Comparison of ENCODE assay signal across 8 cellular contexts in genomic region chr16:23640669-23640958, GRCh38. TPM values are rescaled to one million over a fixed set of nuclear protein-coding genes. Genes with fewer than 3 reads are reported as not detected.
DNase-seq lines count a peak whose midpoint lies in the region; ATAC-seq and TF ChIP-seq lines count a peak whose summit lies in the region.

No MANE protein-coding gene starts in this region.

- no peak for DNase-seq in HFF-Myc (ENCODE audit: extremely low read depth, low read depth)
- DNase-seq in activated naive CD4-positive, alpha-beta T cell treated with anti-CD3 and anti-CD28 coated beads for 36 hours = no peak
- no peak for DNase-seq in NCI-H2196 treated with DMSO at 0.1 percent for 48 hours (lab: John Stamatoyannopoulos, UW; ENCODE audit: unreplicated experiment)
- no peak for DNase-seq in H4 (ENCODE audit: low spot score)
- no peak for DNase-seq in ACHN

- intact Hi-C loops in activated naive CD4-positive, alpha-beta T cell treated with anti-CD3 and anti-CD28 coated beads for 36 hours (cut with micrococcal nuclease) = no loop called here

- H3K9me3 Mint-ChIP-seq in activated naive CD4-positive, alpha-beta T cell treated with anti-CD3 and anti-CD28 coated beads for 36 hours = no peaks in the 10 kb centered on the region
- H3K9me3 Mint-ChIP-seq in stimulated activated memory B cell treated with anti-CD40 and anti-IgM and Interleukin-4, amounts not matched to agents 10 μg/mL and 1 μg/mL and 100 μg/mL, for 72 hours = no peaks in the 10 kb centered on the region

- no peaks in the 10 kb centered on the region for H3K27me3 Mint-ChIP-seq in activated naive CD4-positive, alpha-beta T cell treated with anti-CD3 and anti-CD28 coated beads for 36 hours (ENCODE audit: low read depth)
- no peaks in the 10 kb centered on the region for H3K27me3 Mint-ChIP-seq in stimulated activated memory B cell treated with anti-CD40 and anti-IgM and Interleukin-4, amounts not matched to agents 10 μg/mL and 1 μg/mL and 100 μg/mL, for 72 hours

- H3K36me3 Mint-ChIP-seq in activated naive CD4-positive, alpha-beta T cell treated with anti-CD3 and anti-CD28 coated beads for 36 hours (ENCODE audit: low read depth) = peaks cover 25% of the 10 kb centered on the region
- peaks cover 12% of the 10 kb centered on the region for H3K36me3 Mint-ChIP-seq in stimulated activated memory B cell treated with anti-CD40 and anti-IgM and Interleukin-4, amounts not matched to agents 10 μg/mL and 1 μg/mL and 100 μg/mL, for 72 hours

- TF ChIP-seq CTCF in C4-2B (conservative IDR thresholded peaks at IDR 0.05) = no peak
- no peak for TF ChIP-seq CTCF in HFF-Myc (IDR thresholded peaks at IDR 0.05; ENCODE audit: low read depth, low read length, missing control alignments)

- H3K4me3 Mint-ChIP-seq in activated naive CD4-positive, alpha-beta T cell treated with anti-CD3 and anti-CD28 coated beads for 36 hours = peak overlapping the region; percentile 100
- H3K4me3 Mint-ChIP-seq in stimulated activated memory B cell treated with anti-CD40 and anti-IgM and Interleukin-4, amounts not matched to agents 10 μg/mL and 1 μg/mL and 100 μg/mL, for 72 hours = peak overlapping the region; percentile 95

- peak; percentile 29 for ATAC-seq in stimulated activated memory B cell treated with anti-CD40 and anti-IgM and Interleukin-4, amounts not matched to agents 10 μg/mL and 1 μg/mL and 100 μg/mL, for 72 hours

- CTCF ChIA-PET in activated naive CD4-positive, alpha-beta T cell treated with anti-CD3 and anti-CD28 coated beads for 36 hours (lab: Charles Lee) = no interaction called here

- in situ Hi-C loops in ACHN (cut with HindIII; ENCODE audit: low pct_ligation_motif_present, low pct_unique_long_range_greater_than_20kb, low sequenced_read_pairs) = no loop called here

- H3K27ac Mint-ChIP-seq in activated naive CD4-positive, alpha-beta T cell treated with anti-CD3 and anti-CD28 coated beads for 36 hours = peak overlapping the region; percentile 97
- peak overlapping the region; percentile 97 for H3K27ac Mint-ChIP-seq in stimulated activated memory B cell treated with anti-CD40 and anti-IgM and Interleukin-4, amounts not matched to agents 10 μg/mL and 1 μg/mL and 100 μg/mL, for 72 hours

- peak overlapping the region; percentile 86 for H3K27ac ChIP-seq in C4-2B

- H3K4me3 ChIP-seq in HFF-Myc (replicated peaks; ENCODE audit: low read depth, low read length) (peak overlapping the region; percentile 94), iPS-11a (ENCODE audit: low read depth, low read length) (peak overlapping the region; percentile 99)

- peaks cover 27% of the 10 kb centered on the region for H3K4me1 Mint-ChIP-seq in activated naive CD4-positive, alpha-beta T cell treated with anti-CD3 and anti-CD28 coated beads for 36 hours (ENCODE audit: low read depth)
- H3K4me1 Mint-ChIP-seq in stimulated activated memory B cell treated with anti-CD40 and anti-IgM and Interleukin-4, amounts not matched to agents 10 μg/mL and 1 μg/mL and 100 μg/mL, for 72 hours = peaks cover 37% of the 10 kb centered on the region

RNA-seq across cellular contexts. Expression of gene PALB2, which starts 0.5 kb away (rescaled TPM):
- 10 to 100 TPM; 17.8 to 18.1 TPM for total RNA-seq in activated naive CD4-positive, alpha-beta T cell treated with anti-CD3 and anti-CD28 coated beads for 36 hours
- 10.4 and 10.5 TPM in 2 replicates for total RNA-seq in H4 (2014; rRNA removed; shearing (Covaris generic))

RNA-seq across cellular contexts. Expression of gene DCTN5, which starts 0.7 kb away (rescaled TPM):
- total RNA-seq in activated naive CD4-positive, alpha-beta T cell treated with anti-CD3 and anti-CD28 coated beads for 36 hours = 10 to 100 TPM; 57.5 to 60.7 TPM
- 74.7 and 75.2 TPM in 2 replicates for total RNA-seq in H4 (2014; rRNA removed; shearing (Covaris generic))

RNA-seq across cellular contexts. Expression of gene PLK1, which starts 38.1 kb away (rescaled TPM):
- total RNA-seq in activated naive CD4-positive, alpha-beta T cell treated with anti-CD3 and anti-CD28 coated beads for 36 hours = 10 to 100 TPM; 91.8 to 98.0 TPM
- total RNA-seq in H4 (2014; rRNA removed; shearing (Covaris generic)) = 53.2 and 65.5 TPM in 2 replicates

RNA-seq across cellular contexts. Expression of gene NDUFAB1, which starts 44.5 kb away (rescaled TPM):
- total RNA-seq in activated naive CD4-positive, alpha-beta T cell treated with anti-CD3 and anti-CD28 coated beads for 36 hours = 100 to 1,000 TPM; 163 to 170 TPM
- total RNA-seq in H4 (2014; rRNA removed; shearing (Covaris generic)) = 226 and 245 TPM in 2 replicates
